In the genomic region with DNA sequence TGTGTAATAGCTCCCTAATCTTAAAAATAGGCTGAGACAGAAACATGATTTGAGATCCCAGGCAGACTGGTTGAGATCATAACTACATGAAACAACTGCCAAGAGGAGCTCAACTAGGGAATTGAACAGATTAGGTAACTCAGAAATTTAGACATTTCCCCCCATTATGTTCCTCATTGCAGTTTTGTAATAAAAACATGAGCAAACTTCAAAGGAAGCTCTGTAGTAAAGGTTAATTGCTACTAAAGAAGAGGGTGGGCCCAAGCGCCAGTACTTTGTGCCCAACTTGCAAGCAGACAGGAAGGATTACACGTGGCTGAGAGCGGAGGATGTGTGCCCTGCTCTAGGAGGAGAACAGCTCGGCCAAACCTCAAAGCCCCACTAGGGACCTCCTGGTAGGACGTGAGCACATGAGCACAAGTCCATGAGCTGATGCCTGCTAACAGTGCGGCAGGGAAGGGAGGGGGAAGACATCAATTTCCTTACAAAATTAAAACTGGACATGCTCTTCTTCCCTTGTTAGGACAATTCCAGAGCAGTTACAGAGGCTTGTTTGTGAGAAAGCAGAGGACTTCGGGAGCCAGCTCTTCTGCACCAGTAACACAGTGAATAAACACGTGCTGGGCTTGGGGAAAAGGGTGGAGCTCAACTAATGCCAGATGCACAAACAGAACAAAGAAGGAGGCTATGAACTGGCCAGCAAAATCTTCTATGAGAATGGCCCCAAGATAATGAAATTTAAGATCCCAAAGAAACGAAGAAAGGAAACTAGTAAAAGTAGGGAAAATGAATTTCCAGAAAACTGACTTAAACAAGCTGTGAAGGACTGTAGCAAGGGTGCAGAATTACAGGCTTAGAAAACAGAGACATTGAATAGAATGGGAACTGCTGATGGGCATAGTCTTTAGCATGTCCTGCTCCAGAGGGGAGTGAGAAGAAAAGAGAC, we compare ENCODE assay signal across 1 cellular context.
TF ChIP-seq lines count a peak whose summit lies in the region.

No MANE protein-coding gene starts in this region.

TF ChIP-seq in HEK293, 187 proteins besides CTCF, POLR2A, EP300 and RAD21 (continued from another document):
- TF ChIP-seq, protein P1, sequence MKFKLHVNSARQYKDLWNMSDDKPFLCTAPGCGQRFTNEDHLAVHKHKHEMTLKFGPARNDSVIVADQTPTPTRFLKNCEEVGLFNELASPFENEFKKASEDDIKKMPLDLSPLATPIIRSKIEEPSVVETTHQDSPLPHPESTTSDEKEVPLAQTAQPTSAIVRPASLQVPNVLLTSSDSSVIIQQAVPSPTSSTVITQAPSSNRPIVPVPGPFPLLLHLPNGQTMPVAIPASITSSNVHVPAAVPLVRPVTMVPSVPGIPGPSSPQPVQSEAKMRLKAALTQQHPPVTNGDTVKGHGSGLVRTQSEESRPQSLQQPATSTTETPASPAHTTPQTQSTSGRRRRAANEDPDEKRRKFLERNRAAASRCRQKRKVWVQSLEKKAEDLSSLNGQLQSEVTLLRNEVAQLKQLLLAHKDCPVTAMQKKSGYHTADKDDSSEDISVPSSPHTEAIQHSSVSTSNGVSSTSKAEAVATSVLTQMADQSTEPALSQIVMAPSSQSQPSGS (tag by site-specific recombination; IDR thresholded peaks at IDR 0.05; ENCODE audit: low read depth) = 0 out of 2 replicates have a peak, but pooled peaks have one; percentile 9
- peak; percentile 61 for TF ChIP-seq ZBTB17 (tag by site-specific recombination; IDR thresholded peaks at IDR 0.05)
- TF ChIP-seq, protein P2, sequence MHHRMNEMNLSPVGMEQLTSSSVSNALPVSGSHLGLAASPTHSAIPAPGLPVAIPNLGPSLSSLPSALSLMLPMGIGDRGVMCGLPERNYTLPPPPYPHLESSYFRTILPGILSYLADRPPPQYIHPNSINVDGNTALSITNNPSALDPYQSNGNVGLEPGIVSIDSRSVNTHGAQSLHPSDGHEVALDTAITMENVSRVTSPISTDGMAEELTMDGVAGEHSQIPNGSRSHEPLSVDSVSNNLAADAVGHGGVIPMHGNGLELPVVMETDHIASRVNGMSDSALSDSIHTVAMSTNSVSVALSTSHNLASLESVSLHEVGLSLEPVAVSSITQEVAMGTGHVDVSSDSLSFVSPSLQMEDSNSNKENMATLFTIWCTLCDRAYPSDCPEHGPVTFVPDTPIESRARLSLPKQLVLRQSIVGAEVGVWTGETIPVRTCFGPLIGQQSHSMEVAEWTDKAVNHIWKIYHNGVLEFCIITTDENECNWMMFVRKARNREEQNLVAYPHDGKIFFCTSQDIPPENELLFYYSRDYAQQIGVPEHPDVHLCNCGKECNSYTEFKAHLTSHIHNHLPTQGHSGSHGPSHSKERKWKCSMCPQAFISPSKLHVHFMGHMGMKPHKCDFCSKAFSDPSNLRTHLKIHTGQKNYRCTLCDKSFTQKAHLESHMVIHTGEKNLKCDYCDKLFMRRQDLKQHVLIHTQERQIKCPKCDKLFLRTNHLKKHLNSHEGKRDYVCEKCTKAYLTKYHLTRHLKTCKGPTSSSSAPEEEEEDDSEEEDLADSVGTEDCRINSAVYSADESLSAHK (tag by site-specific recombination; IDR thresholded peaks at IDR 0.05) = no peak
- TF ChIP-seq, protein P3, sequence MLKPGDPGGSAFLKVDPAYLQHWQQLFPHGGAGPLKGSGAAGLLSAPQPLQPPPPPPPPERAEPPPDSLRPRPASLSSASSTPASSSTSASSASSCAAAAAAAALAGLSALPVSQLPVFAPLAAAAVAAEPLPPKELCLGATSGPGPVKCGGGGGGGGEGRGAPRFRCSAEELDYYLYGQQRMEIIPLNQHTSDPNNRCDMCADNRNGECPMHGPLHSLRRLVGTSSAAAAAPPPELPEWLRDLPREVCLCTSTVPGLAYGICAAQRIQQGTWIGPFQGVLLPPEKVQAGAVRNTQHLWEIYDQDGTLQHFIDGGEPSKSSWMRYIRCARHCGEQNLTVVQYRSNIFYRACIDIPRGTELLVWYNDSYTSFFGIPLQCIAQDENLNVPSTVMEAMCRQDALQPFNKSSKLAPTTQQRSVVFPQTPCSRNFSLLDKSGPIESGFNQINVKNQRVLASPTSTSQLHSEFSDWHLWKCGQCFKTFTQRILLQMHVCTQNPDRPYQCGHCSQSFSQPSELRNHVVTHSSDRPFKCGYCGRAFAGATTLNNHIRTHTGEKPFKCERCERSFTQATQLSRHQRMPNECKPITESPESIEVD (tag by site-specific recombination; IDR thresholded peaks at IDR 0.05) = peak; percentile 53
- TF ChIP-seq ZNF621 (tag by site-specific recombination; IDR thresholded peaks at IDR 0.05) = no peak
- peak; percentile 23; the same call in 1 of the 2 replicates for TF ChIP-seq TCF7L2 (IDR thresholded peaks at IDR 0.05; ENCODE audit: borderline replicate concordance, low read depth, low read length)
- peak; percentile 59 for TF ChIP-seq PRDM1 (tag by site-specific recombination; IDR thresholded peaks at IDR 0.05)
- TF ChIP-seq, protein P4, sequence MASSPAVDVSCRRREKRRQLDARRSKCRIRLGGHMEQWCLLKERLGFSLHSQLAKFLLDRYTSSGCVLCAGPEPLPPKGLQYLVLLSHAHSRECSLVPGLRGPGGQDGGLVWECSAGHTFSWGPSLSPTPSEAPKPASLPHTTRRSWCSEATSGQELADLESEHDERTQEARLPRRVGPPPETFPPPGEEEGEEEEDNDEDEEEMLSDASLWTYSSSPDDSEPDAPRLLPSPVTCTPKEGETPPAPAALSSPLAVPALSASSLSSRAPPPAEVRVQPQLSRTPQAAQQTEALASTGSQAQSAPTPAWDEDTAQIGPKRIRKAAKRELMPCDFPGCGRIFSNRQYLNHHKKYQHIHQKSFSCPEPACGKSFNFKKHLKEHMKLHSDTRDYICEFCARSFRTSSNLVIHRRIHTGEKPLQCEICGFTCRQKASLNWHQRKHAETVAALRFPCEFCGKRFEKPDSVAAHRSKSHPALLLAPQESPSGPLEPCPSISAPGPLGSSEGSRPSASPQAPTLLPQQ (tag by site-specific recombination; IDR thresholded peaks at IDR 0.05) = peak; percentile 36; the same call in 1 of the 2 replicates
TF ChIP-seq in HEK293: peak in this region for 12.
